In genomic region chr1:214281902-214282695, GRCh38 we compare ENCODE assay signal across 8 cellular contexts. TPM values are rescaled to one million over a fixed set of nuclear protein-coding genes. Genes with fewer than 3 reads are reported as not detected.
A peak's percentile ranks its signal among the peaks of the same experiment; 100 is the strongest.
DNase-seq lines count a peak whose midpoint lies in the region; TF ChIP-seq lines count a peak whose summit lies in the region.

No MANE protein-coding gene starts in this region.

- no peaks in the 10 kb centered on the region for H3K27me3 ChIP-seq in endocrine pancreas (ENCODE audit: control insufficient read depth, insufficient read depth, low read length)

- DNase-seq in COLO668 (lab: John Stamatoyannopoulos, UW; ENCODE audit: unreplicated experiment) (peak; percentile 55), HEK293T (ENCODE audit: extremely low spot score) (no peak), RKO (ENCODE audit: low spot score) (peak; percentile 85), mucosa of gallbladder (ENCODE audit: low spot score) (peak; percentile 12), NCI-H1694 treated with DMSO at 0.1 percent for 48 hours (lab: John Stamatoyannopoulos, UW) (no peak), cerebellum (ENCODE audit: low spot score) (no peak), retina (no peak)

- H3K9ac ChIP-seq in endocrine pancreas (ENCODE audit: control insufficient read depth, insufficient read depth, low read length), result peak overlapping the region; percentile 91

- H3K36me3 ChIP-seq in endocrine pancreas (ENCODE audit: control insufficient read depth, insufficient read depth, low read length), result no peaks in the 10 kb centered on the region

- H3K4me3 ChIP-seq in endocrine pancreas (ENCODE audit: control insufficient read depth, insufficient read depth, low read length), result peak overlapping the region; percentile 94

- no peaks in the 10 kb centered on the region for H3K9me3 ChIP-seq in endocrine pancreas (ENCODE audit: control insufficient read depth, low read length)

- POLR2A ChIA-PET in HEK293T (lab: Yijun Ruan, JAX), result interaction anchor here (1.1 kb wide), 1 partner anchor 9 kb away, joined by 3 read pairs; no protein-coding TSS in a partner anchor

- H3K4me1 ChIP-seq in endocrine pancreas (ENCODE audit: control insufficient read depth, insufficient read depth, low read length), result no peaks in the 10 kb centered on the region

- CTCF ChIA-PET in HEK293T (lab: Yijun Ruan, JAX), result no interaction called here

TF ChIP-seq in HEK293T, 16 proteins besides CTCF, POLR2A, EP300 and RAD21:
- no peak for TF ChIP-seq FOXA1 (IDR thresholded peaks at IDR 0.05)
- TF ChIP-seq PKNOX1 (IDR thresholded peaks at IDR 0.05), result no peak
- TF ChIP-seq L3MBTL2 (conservative IDR thresholded peaks at IDR 0.05), result peak; percentile 44; the same call in 1 of the 2 replicates

RNA-seq across cellular contexts. Expression of gene SMYD2, which starts 1.1 kb away (rescaled TPM):
- total RNA-seq in mucosa of gallbladder, result 21.6 TPM
- total RNA-seq in cerebellum, result 20.3 TPM

Comparison
In these comparisons a context has a peak if more than half of its experiments do, and no peak if none do; other contexts are left out.
1. DNase-seq: peak in COLO668 (single experiment), RKO (single experiment) and mucosa of gallbladder (single experiment); none in HEK293T (single experiment), NCI-H1694 treated with DMSO at 0.1 percent for 48 hours (single experiment), cerebellum (single experiment) and retina (single experiment).